ENCODE assay signal across 8 cellular contexts in the genomic region with DNA sequence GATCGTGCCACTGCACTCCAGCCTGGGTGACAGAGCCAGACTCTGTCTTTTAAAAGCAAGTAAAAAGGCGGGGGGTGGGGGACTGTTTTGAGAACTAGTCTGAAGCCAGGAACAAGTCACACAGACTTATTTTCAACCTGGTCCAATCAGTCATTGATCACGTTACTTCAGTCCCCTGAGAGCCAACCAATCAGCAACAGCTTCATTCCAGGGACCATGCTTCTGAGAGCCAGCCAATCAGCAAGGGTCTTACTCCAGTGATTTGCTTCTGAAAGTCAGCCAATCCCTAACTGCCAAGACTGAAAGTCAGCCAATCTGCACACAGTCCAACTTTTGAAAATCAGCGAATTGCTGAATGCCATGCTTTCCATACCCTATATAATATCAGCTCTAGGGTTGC. TPM values are rescaled to one million over a fixed set of nuclear protein-coding genes. Genes with fewer than 3 reads are reported as not detected.
DNase-seq lines count a peak whose midpoint lies in the region; ATAC-seq, FAIRE-seq and TF ChIP-seq lines count a peak whose summit lies in the region.

No MANE protein-coding gene starts in this region.

- peaks cover 12 to 46% (median 23%) of the 10 kb centered on the region in 11 experiments for H3K9me3 ChIP-seq in BLaER1 treated with 17β-estradiol and CSF1 and Interleukin-3, amounts not matched to agents 10 nM and 100 nM (replicated peaks in 1 of 11)
- H3K9me3 ChIP-seq in heart left ventricle: peaks cover 0 to 8% (median 1%) of the 10 kb centered on the region in 12 donors

- no peak overlapping the region for H2AFZ ChIP-seq in GM23338

- TF ChIP-seq CTCF in GM23338 (conservative IDR thresholded peaks at IDR 0.05; ENCODE audit: low read depth in 2 of 2) (no peak), heart left ventricle (IDR thresholded peaks at IDR 0.05) (no peak), D721Med (IDR thresholded peaks at IDR 0.05; ENCODE audit: insufficient read depth, missing control alignments) (no peak)

- no peaks in the 10 kb centered on the region for H3K9me2 ChIP-seq in GM23338 (ENCODE audit: insufficient read depth)

- peak overlapping the region in 8 of 11 experiments; percentile 33 to 76 (median 66); a peak in 13 of 22 replicates for H3K9ac ChIP-seq in BLaER1 treated with 17β-estradiol and CSF1 and Interleukin-3, amounts not matched to agents 10 nM and 100 nM

- peaks cover 45 to 85% (median 69%) of the 10 kb centered on the region in 10 experiments for H3K4me1 ChIP-seq in BLaER1 treated with 17β-estradiol and CSF1 and Interleukin-3, amounts not matched to agents 10 nM and 100 nM
- no peaks in the 10 kb centered on the region for H3K4me1 ChIP-seq in GM23338 (ENCODE audit: insufficient read depth)
- peaks cover 0 to 56% (median 0%) of the 10 kb centered on the region in 12 donors for H3K4me1 ChIP-seq in heart left ventricle

- H3K9me3 Mint-ChIP-seq in GM23338: peaks cover 19% of the 10 kb centered on the region; the same call in 2 of the 3 replicates

- H3K27me3 Mint-ChIP-seq in GM23338 (ENCODE audit: insufficient read depth, low read depth, poor library complexity): peaks cover 10% of the 10 kb centered on the region

- H3K4me2 ChIP-seq in BLaER1 treated with 17β-estradiol and CSF1 and Interleukin-3, amounts not matched to agents 10 nM and 100 nM: peak overlapping the region; percentile 71 to 96 (median 90)
- H3K4me2 ChIP-seq in GM23338: no peak overlapping the region

- H3K36me3 Mint-ChIP-seq in GM23338 (ENCODE audit: low read depth): peaks cover 8% of the 10 kb centered on the region; the same call in 2 of the 3 replicates

- no peaks in the 10 kb centered on the region for H3K79me2 ChIP-seq in GM23338 (replicated peaks; ENCODE audit: insufficient read depth)

- H3K27me3 ChIP-seq in BLaER1 treated with 17β-estradiol and CSF1 and Interleukin-3, amounts not matched to agents 10 nM and 100 nM: no peaks in the 10 kb centered on the region
- H3K27me3 ChIP-seq in GM23338 (ENCODE audit: insufficient read depth): no peaks in the 10 kb centered on the region
- H3K27me3 ChIP-seq in heart left ventricle: no peaks in the 10 kb centered on the region

- ATAC-seq in GM23338 (no peak), heart left ventricle (peak in 3 of 4 donors; percentile 19 to 44 (median 31)), HG03378 (IDR thresholded peaks at IDR 0.05; ENCODE audit: unreplicated experiment) (no peak), esophagus mucosa (no peak)

- intact Hi-C loops in heart left ventricle (cut with DNase I): no loop called here

- no peaks in the 10 kb centered on the region for H3F3A ChIP-seq in GM23338 (replicated peaks; ENCODE audit: low read depth)

- 80 to 86% (median 83%) methylated on average over 4 of the region's 4 CpGs for WGBS in heart left ventricle, 4 donors

- no peak overlapping the region for H3K27ac Mint-ChIP-seq in GM23338

- in situ Hi-C loops in SK-MEL-5 (cut with HindIII; ENCODE audit: low pct_unique_long_range_greater_than_20kb, low sequenced_read_pairs): no loop called here

- no peak for FAIRE-seq in D721Med (lab: Jason Lieb, UNC)

- peak overlapping the region in 2 of 10 experiments; percentile 21 to 22; a peak in 3 of 20 replicates for H3K4me3 ChIP-seq in BLaER1 treated with 17β-estradiol and CSF1 and Interleukin-3, amounts not matched to agents 10 nM and 100 nM
- H3K4me3 ChIP-seq in GM23338: no peak overlapping the region
- no peak overlapping the region for H3K4me3 ChIP-seq in heart left ventricle

- H3K27ac ChIP-seq in BLaER1 treated with 17β-estradiol and CSF1 and Interleukin-3, amounts not matched to agents 10 nM and 100 nM: peak overlapping the region in 10 of 11 experiments; percentile 49 to 89 (median 78); a peak in 17 of 22 replicates
- H3K27ac ChIP-seq in GM23338 (ENCODE audit: low read depth) (no peak overlapping the region), heart left ventricle (peak overlapping the region in 1 of 12 donors; percentile 67)

- DNase-seq in GM23338 (ENCODE audit: low spot score) (peak; percentile 23), SK-MEL-5 (ENCODE audit: low read depth, low spot score) (peak; percentile 58), heart left ventricle (peak in 1 of 5 donors; percentile 20), D721Med (ENCODE audit: insufficient read length, low spot score) (no peak), NCI-H1436 treated with DMSO at 0.1 percent for 48 hours (lab: John Stamatoyannopoulos, UW) (no peak)

- no peaks in the 10 kb centered on the region for H4K20me1 ChIP-seq in BLaER1 treated with 17β-estradiol and CSF1 and Interleukin-3, amounts not matched to agents 10 nM and 100 nM
- H4K20me1 ChIP-seq in GM23338 (replicated peaks; ENCODE audit: insufficient read depth): no peaks in the 10 kb centered on the region

- peaks cover 6% of the 10 kb centered on the region; the same call in 2 of the 3 replicates for H3K4me1 Mint-ChIP-seq in GM23338

- no peaks in the 10 kb centered on the region for H3K36me3 ChIP-seq in BLaER1 treated with 17β-estradiol and CSF1 and Interleukin-3, amounts not matched to agents 10 nM and 100 nM
- H3K36me3 ChIP-seq in GM23338 (ENCODE audit: insufficient read depth) (no peaks in the 10 kb centered on the region), heart left ventricle (no peaks in the 10 kb centered on the region)

- H3K4me3 Mint-ChIP-seq in GM23338: no peak overlapping the region

- no peak for TF ChIP-seq POLR2A in heart left ventricle (IDR thresholded peaks at IDR 0.05)

TF ChIP-seq in GM23338, 12 proteins besides CTCF, POLR2A, EP300 and RAD21 (continues in another document):
- TF ChIP-seq REST (IDR thresholded peaks at IDR 0.05; ENCODE audit: unreplicated experiment): no peak
- no peak for TF ChIP-seq POLR2AphosphoS5 (IDR thresholded peaks at IDR 0.05; ENCODE audit: low read depth)
- no peak for TF ChIP-seq CREB1 (CRISPR knock-in tag; IDR thresholded peaks at IDR 0.05; ENCODE audit: low read depth)
- TF ChIP-seq ZNF114 (CRISPR knock-in tag; IDR thresholded peaks at IDR 0.05): no peak
- TF ChIP-seq, protein P1, sequence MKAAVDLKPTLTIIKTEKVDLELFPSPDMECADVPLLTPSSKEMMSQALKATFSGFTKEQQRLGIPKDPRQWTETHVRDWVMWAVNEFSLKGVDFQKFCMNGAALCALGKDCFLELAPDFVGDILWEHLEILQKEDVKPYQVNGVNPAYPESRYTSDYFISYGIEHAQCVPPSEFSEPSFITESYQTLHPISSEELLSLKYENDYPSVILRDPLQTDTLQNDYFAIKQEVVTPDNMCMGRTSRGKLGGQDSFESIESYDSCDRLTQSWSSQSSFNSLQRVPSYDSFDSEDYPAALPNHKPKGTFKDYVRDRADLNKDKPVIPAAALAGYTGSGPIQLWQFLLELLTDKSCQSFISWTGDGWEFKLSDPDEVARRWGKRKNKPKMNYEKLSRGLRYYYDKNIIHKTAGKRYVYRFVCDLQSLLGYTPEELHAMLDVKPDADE (IDR thresholded peaks at IDR 0.05): no peak
- TF ChIP-seq NANOG (IDR thresholded peaks at IDR 0.05; ENCODE audit: borderline replicate concordance): no peak
- TF ChIP-seq ZNF331 (CRISPR knock-in tag; IDR thresholded peaks at IDR 0.05; ENCODE audit: low read depth): no peak
- no peak for TF ChIP-seq STAT1 (IDR thresholded peaks at IDR 0.05; ENCODE audit: unreplicated experiment)
- TF ChIP-seq EZH2phosphoT487 (IDR thresholded peaks at IDR 0.05; ENCODE audit: unreplicated experiment): no peak

RNA-seq across cellular contexts. Expression of gene C15orf39, which starts 48.6 kb away (rescaled TPM):
- total RNA-seq in GM23338 (2014; rRNA removed; shearing (Covaris generic)): 48.5 and 54.1 TPM in 2 replicates
- 13.4 and 13.9 TPM in 2 replicates for polyA plus RNA-seq in GM23338 (2016; fragmentation: Nextera tagmentation; extraction: Ambion mirVana)
- 10.1 and 12.6 TPM in 2 replicates for total RNA-seq in SK-MEL-5 (2014; rRNA removed; shearing (Covaris generic))
- polyA plus RNA-seq in SK-MEL-5 (2015; cell fraction: cytosol; rRNA removed): 27.2 and 47.2 TPM in 2 replicates
- polyA plus RNA-seq in SK-MEL-5 (2015; cell fraction: nucleus; rRNA removed): 7.8 and 9.2 TPM in 2 replicates
- total RNA-seq in heart left ventricle: 10 to 100 TPM in 8 of 9 donors, 1 to 10 TPM in 1; 10.0 to 26.1 (median 13.9) TPM
- polyA plus RNA-seq in heart left ventricle: 10 to 100 TPM in 1 of 2 donors, 1 to 10 TPM in 1; 6.5 to 11.9 TPM
- 23.1 TPM for total RNA-seq in esophagus mucosa

Comparison
In these comparisons a context has a peak if more than half of its experiments do, and no peak if none do; other contexts are left out.
1. ATAC-seq: peak in heart left ventricle (3 of 4); none in GM23338 (single experiment), HG03378 (single experiment) and esophagus mucosa (single experiment).
2. DNase-seq: peak in GM23338 (single experiment) and SK-MEL-5 (single experiment); none in D721Med (single experiment) and NCI-H1436 treated with DMSO at 0.1 percent for 48 hours (single experiment).